In the genomic region with DNA sequence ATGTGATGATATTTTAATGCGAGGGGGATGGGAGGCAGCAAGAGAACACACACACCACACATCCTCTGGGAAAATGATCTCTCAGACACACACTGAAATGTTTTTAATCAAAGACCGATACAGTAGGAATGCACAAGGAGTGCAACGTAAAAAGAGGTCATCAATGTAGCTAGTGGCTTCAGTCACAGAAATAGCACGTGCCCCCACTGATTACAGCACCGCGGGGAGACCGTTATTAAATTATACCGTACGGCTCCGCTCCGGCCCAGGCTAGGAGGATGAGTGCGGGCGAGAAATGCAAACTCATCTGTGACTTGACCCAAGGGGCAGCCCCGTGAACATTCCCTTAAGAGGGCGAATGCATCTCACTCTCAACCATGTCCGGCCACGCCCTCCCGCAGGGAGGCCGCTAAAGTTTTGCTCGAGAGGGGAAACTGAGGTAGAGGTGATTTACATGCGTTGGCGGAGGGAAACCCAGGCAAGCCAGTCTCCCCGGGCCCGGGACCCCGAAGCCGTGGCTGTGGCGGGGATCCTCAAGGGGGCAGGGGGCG, we compare ENCODE assay signal across 8 cellular contexts. TPM values are rescaled to one million over a fixed set of nuclear protein-coding genes. Genes with fewer than 3 reads are reported as not detected.
DNase-seq lines count a peak whose midpoint lies in the region; ATAC-seq, FAIRE-seq and TF ChIP-seq lines count a peak whose summit lies in the region.

No MANE protein-coding gene starts in this region.

- H2AFZ ChIP-seq in mammary epithelial cell (ENCODE audit: low read depth, low read length) = peak overlapping the region; percentile 61

- H3K4me2 ChIP-seq in mammary epithelial cell (ENCODE audit: insufficient read depth, low read depth, low read length) = peak overlapping the region; percentile 91

- dilution Hi-C loops in mammary epithelial cell (cut with HindIII; ENCODE audit: low sequenced_read_pairs) = no loop called here

- in situ Hi-C loops in mammary epithelial cell (cut with MboI; ENCODE audit: low sequenced_read_pairs in 2 of 2) = no loop called here

- H3K36me3 ChIP-seq in mammary epithelial cell (ENCODE audit: insufficient read depth, low read length) (peaks cover 5% of the 10 kb centered on the region), kidney (ENCODE audit: control insufficient read depth in 1 of 2, insufficient read depth in 2 of 2, low read length in 2 of 2) (peaks cover 0 to 3% of the 10 kb centered on the region in 2 donors)

- TF ChIP-seq CTCF in mammary epithelial cell (conservative IDR thresholded peaks at IDR 0.05 in 1 of 2, IDR thresholded peaks at IDR 0.05 in 1 of 2; ENCODE audit: extremely low read depth in 1 of 2, insufficient read depth in 1 of 2, low read depth in 1 of 2, low read length in 2 of 2) (no peak), kidney (IDR thresholded peaks at IDR 0.05; ENCODE audit: borderline replicate concordance, extremely low read depth, insufficient read depth) (no peak)

- H3K9ac ChIP-seq in mammary epithelial cell (ENCODE audit: insufficient read depth, low read length) (peak overlapping the region; percentile 86), kidney (ENCODE audit: low read length in 2 of 2) (peak overlapping the region; percentile 91 to 92)

- intact Hi-C loops in mammary epithelial cell (cut with micrococcal nuclease) = loop anchor here (1.0 to 10.0 kb wide), 2 partner anchors 42 to 445 kb away; a partner anchor contains a TSS
- intact Hi-C loops in kidney (cut with DNase I) = no loop called here

- H3K9me3 ChIP-seq in mammary epithelial cell (replicated peaks; ENCODE audit: insufficient read depth, low read length) = no peaks in the 10 kb centered on the region
- no peaks in the 10 kb centered on the region for H3K9me3 ChIP-seq in kidney (ENCODE audit: control insufficient read depth in 1 of 2, low read length in 2 of 2)

- H3K27me3 ChIP-seq in mammary epithelial cell (ENCODE audit: insufficient read depth, low read length) = no peaks in the 10 kb centered on the region

- ATAC-seq in GM18858 (IDR thresholded peaks at IDR 0.05; ENCODE audit: unreplicated experiment) (peak; percentile 31), HG03064 (IDR thresholded peaks at IDR 0.05; ENCODE audit: low read depth, unreplicated experiment) (peak; percentile 59), SK-N-SH treated with all-trans-retinoic acid at 6 μM for 48 hours (peak; percentile 48)

- H3K4me1 ChIP-seq in mammary epithelial cell (ENCODE audit: insufficient read depth, low read length) = peaks cover 26% of the 10 kb centered on the region
- peaks cover 19 to 33% of the 10 kb centered on the region in 2 donors for H3K4me1 ChIP-seq in kidney (ENCODE audit: control insufficient read depth in 1 of 2, insufficient read depth in 1 of 2, low read depth in 1 of 2, low read length in 2 of 2)

- 2% methylated on average over 16 of the region's 28 CpGs for WGBS in mammary epithelial cell (ENCODE audit: low coverage, missing lambda C conversion rate)

- H3K4me3 ChIP-seq in mammary epithelial cell (replicated peaks in 1 of 3; ENCODE audit: insufficient read depth in 1 of 3, low read depth in 2 of 3, low read length in 3 of 3) = peak overlapping the region; percentile 70 to 87 (median 73)
- peak overlapping the region; percentile 71 to 82 for H3K4me3 ChIP-seq in kidney (ENCODE audit: low read length in 2 of 2)

- peak overlapping the region; percentile 71 for H3K27ac ChIP-seq in mammary epithelial cell (ENCODE audit: insufficient read depth, low read depth, low read length)
- H3K27ac ChIP-seq in kidney (ENCODE audit: low read depth in 2 of 2, low read length in 2 of 2) = peak overlapping the region; percentile 79 to 92

- no peak for FAIRE-seq in kidney (lab: Jason Lieb, UNC)

- H4K20me1 ChIP-seq in mammary epithelial cell (ENCODE audit: insufficient read depth, low read length) = no peaks in the 10 kb centered on the region

- peaks cover 97% of the 10 kb centered on the region for H3K79me2 ChIP-seq in mammary epithelial cell (ENCODE audit: insufficient read depth, low read length)

- TSS peak; percentile 41 for BruUV-seq in mammary epithelial cell (replicated peaks; lab: Mats Ljungman, UMichigan)

- peak; percentile 27 for DNase-seq in AG08396 (ENCODE audit: low spot score)
- peak; percentile 39 for DNase-seq in mammary epithelial cell
- DNase-seq in kidney = no peak
- peak in 3 of 4 experiments; percentile 31 to 67 (median 51) for DNase-seq in stimulated activated CD4-positive, alpha-beta T cell treated with anti-CD3 and anti-CD28 coated beads, Interleukin-1b, Interleukin-23, amount 100 ng/mL, for 24 hours (ENCODE audit: low read depth in 4 of 4, low spot score in 1 of 4)
- DNase-seq in dedifferentiated amniotic fluid mesenchymal stem cell (ENCODE audit: extremely low spot score) = no peak

- CTCF ChIA-PET in mammary epithelial cell (lab: Charles Lee; ENCODE audit: low non-redundant PET) = no interaction called here

TF ChIP-seq in SK-N-SH treated with all-trans-retinoic acid at 6 μM for 48 hours, 23 proteins besides CTCF, POLR2A, EP300 and RAD21 (continues in another document):
- no peak for TF ChIP-seq PPARA (CRISPR knock-in tag; IDR thresholded peaks at IDR 0.05; ENCODE audit: borderline replicate concordance)
- TF ChIP-seq ZFP3 (CRISPR knock-in tag; IDR thresholded peaks at IDR 0.05) = no peak
- no peak for TF ChIP-seq BACH2 (CRISPR knock-in tag; IDR thresholded peaks at IDR 0.05; ENCODE audit: borderline replicate concordance)
- TF ChIP-seq ZNF70 (CRISPR knock-in tag; IDR thresholded peaks at IDR 0.05) = no peak
- TF ChIP-seq, protein P1, sequence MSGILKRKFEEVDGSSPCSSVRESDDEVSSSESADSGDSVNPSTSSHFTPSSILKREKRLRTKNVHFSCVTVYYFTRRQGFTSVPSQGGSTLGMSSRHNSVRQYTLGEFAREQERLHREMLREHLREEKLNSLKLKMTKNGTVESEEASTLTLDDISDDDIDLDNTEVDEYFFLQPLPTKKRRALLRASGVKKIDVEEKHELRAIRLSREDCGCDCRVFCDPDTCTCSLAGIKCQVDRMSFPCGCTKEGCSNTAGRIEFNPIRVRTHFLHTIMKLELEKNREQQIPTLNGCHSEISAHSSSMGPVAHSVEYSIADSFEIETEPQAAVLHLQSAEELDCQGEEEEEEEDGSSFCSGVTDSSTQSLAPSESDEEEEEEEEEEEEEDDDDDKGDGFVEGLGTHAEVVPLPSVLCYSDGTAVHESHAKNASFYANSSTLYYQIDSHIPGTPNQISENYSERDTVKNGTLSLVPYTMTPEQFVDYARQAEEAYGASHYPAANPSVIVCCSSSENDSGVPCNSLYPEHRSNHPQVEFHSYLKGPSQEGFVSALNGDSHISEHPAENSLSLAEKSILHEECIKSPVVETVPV (CRISPR knock-in tag; IDR thresholded peaks at IDR 0.05) = no peak
- TF ChIP-seq GLIS3 (CRISPR knock-in tag; IDR thresholded peaks at IDR 0.05) = no peak
- no peak for TF ChIP-seq ZFP30 (CRISPR knock-in tag; IDR thresholded peaks at IDR 0.05)
- TF ChIP-seq TCF4 (CRISPR knock-in tag; IDR thresholded peaks at IDR 0.05; ENCODE audit: borderline replicate concordance) = no peak
- TF ChIP-seq TOX (CRISPR knock-in tag; IDR thresholded peaks at IDR 0.05; ENCODE audit: borderline replicate concordance) = no peak
- no peak for TF ChIP-seq OSR1 (CRISPR knock-in tag; IDR thresholded peaks at IDR 0.05)
- TF ChIP-seq ZC3H10 (CRISPR knock-in tag; IDR thresholded peaks at IDR 0.05) = no peak
- TF ChIP-seq, protein P2, sequence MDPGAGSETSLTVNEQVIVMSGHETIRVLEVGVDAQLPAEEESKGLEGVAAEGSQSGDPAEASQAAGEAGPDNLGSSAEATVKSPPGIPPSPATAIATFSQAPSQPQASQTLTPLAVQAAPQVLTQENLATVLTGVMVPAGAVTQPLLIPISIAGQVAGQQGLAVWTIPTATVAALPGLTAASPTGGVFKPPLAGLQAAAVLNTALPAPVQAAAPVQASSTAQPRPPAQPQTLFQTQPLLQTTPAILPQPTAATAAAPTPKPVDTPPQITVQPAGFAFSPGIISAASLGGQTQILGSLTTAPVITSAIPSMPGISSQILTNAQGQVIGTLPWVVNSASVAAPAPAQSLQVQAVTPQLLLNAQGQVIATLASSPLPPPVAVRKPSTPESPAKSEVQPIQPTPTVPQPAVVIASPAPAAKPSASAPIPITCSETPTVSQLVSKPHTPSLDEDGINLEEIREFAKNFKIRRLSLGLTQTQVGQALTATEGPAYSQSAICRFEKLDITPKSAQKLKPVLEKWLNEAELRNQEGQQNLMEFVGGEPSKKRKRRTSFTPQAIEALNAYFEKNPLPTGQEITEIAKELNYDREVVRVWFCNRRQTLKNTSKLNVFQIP (CRISPR knock-in tag; IDR thresholded peaks at IDR 0.05; ENCODE audit: borderline replicate concordance, low read depth) = no peak
- no peak for TF ChIP-seq ARNTL (CRISPR knock-in tag; IDR thresholded peaks at IDR 0.05; ENCODE audit: borderline replicate concordance, low read depth)
- TF ChIP-seq SNAI2 (CRISPR knock-in tag; IDR thresholded peaks at IDR 0.05) = no peak
- TF ChIP-seq RARB (CRISPR knock-in tag; IDR thresholded peaks at IDR 0.05) = no peak
- no peak for TF ChIP-seq CSDC2 (CRISPR knock-in tag; IDR thresholded peaks at IDR 0.05)
- TF ChIP-seq ZNF8 (CRISPR knock-in tag; IDR thresholded peaks at IDR 0.05) = no peak
- TF ChIP-seq ZNF565 (CRISPR knock-in tag; conservative IDR thresholded peaks at IDR 0.05; ENCODE audit: low read depth) = no peak

RNA-seq across cellular contexts. Expression of a gene that starts 0.6 kb away (rescaled TPM):
- total RNA-seq in mammary epithelial cell = 100 to 1,000 TPM; 128 to 158 TPM
- 35.6 TPM for polyA plus RNA-seq in mammary epithelial cell
- 325 TPM for polyA minus RNA-seq in mammary epithelial cell
- 167 TPM for total RNA-seq in kidney
- 319 TPM for polyA plus RNA-seq in kidney (ENCODE audit: insufficient read depth, low read depth, low replicate concordance)

RNA-seq across cellular contexts. Expression of a gene that starts 41.8 kb away (rescaled TPM):
- total RNA-seq in mammary epithelial cell (10 to 100 TPM; 68.0 to 75.0 TPM), kidney (42.0 TPM)
- polyA plus RNA-seq in mammary epithelial cell (55.7 TPM), kidney (ENCODE audit: insufficient read depth, low read depth, low replicate concordance) (14.7 TPM)
- polyA minus RNA-seq in mammary epithelial cell = 101 TPM

RNA-seq across cellular contexts. Expression of a gene that starts 42.1 kb away (rescaled TPM):
- total RNA-seq in mammary epithelial cell = 10 to 100 TPM; 23.3 to 51.6 TPM
- 73.6 TPM for polyA plus RNA-seq in mammary epithelial cell
- 22.3 TPM for polyA minus RNA-seq in mammary epithelial cell
- 24.5 TPM for total RNA-seq in kidney
- polyA plus RNA-seq in kidney (ENCODE audit: insufficient read depth, low read depth, low replicate concordance) = 18.6 TPM

Comparison
In these comparisons a context has a peak if more than half of its experiments do, and no peak if none do; other contexts are left out.
1. DNase-seq: peak in AG08396 (single experiment), mammary epithelial cell (single experiment) and stimulated activated CD4-positive, alpha-beta T cell treated with anti-CD3 and anti-CD28 coated beads, Interleukin-1b, Interleukin-23, amount 100 ng/mL, for 24 hours (3 of 4); none in kidney (single experiment) and dedifferentiated amniotic fluid mesenchymal stem cell (single experiment).
2. Peak in every context shown above with its lines, with median percentiles within 50 percentile points of each other: ATAC-seq.